Comparison of ENCODE assay signal across 11 cellular contexts in genomic region chr16:73052441-73053030, GRCh38. TPM values are rescaled to one million over a fixed set of nuclear protein-coding genes. Genes with fewer than 3 reads are reported as not detected.
DNase-seq lines count a peak whose midpoint lies in the region; ATAC-seq, FAIRE-seq and TF ChIP-seq lines count a peak whose summit lies in the region.
"Had no signal": no experiment of that assay in that cellular context is flagged by ENCODE, and none has a peak within 500 bp of the region (broad histone marks: within the 10 kb centered on the region; RNA-seq: fewer than 3 reads in every experiment).

No MANE protein-coding gene starts in this region.

- H3K27ac ChIP-seq in IMR-90 (ENCODE audit: insufficient read depth, low read length) (peak overlapping the region; percentile 94), HepG2 (ENCODE audit: extremely low read length, insufficient read depth, low read length) (peak overlapping the region; percentile 82), stomach (peak overlapping the region; percentile 7 to 98 (median 93)), testis (no peak overlapping the region)
- H3K27ac ChIP-seq in effector memory CD4-positive, alpha-beta T cell (ENCODE audit: insufficient read depth, low read length, poor library complexity, severe bottlenecking), result no peak overlapping the region

- peak overlapping the region; percentile 82 for H2AK9ac ChIP-seq in IMR-90 (replicated peaks; ENCODE audit: low read depth, low read length, poor library complexity)

- H3K36me3 ChIP-seq in IMR-90 (ENCODE audit: control insufficient read depth, insufficient read depth, low read length) (no peaks in the 10 kb centered on the region), HepG2 (replicated peaks in 1 of 2; ENCODE audit: control insufficient read depth in 1 of 2, insufficient read depth in 2 of 2, low read length in 2 of 2) (no peaks in the 10 kb centered on the region), stomach (no peaks in the 10 kb centered on the region), testis (ENCODE audit: low read depth, missing control alignments) (no peaks in the 10 kb centered on the region)
- no peaks in the 10 kb centered on the region for H3K36me3 ChIP-seq in effector memory CD4-positive, alpha-beta T cell (ENCODE audit: control insufficient read depth, insufficient read depth, low read length)

- peak overlapping the region; percentile 93 for H3K4me2 ChIP-seq in IMR-90 (ENCODE audit: low read depth, low read length)
- H3K4me2 ChIP-seq in HepG2 (ENCODE audit: low read depth, low read length), result no peak overlapping the region

- no peak for TF ChIP-seq RAD21 in IMR-90 (IDR thresholded peaks at IDR 0.05; ENCODE audit: low read length)
- no peak for TF ChIP-seq RAD21 in HepG2 (CRISPR knock-in tag; IDR thresholded peaks at IDR 0.05)

- POLR2A ChIA-PET in IMR-90 (lab: Charles Lee; ENCODE audit: unreplicated experiment), result interaction anchor here (0.7 kb wide), 1 partner anchor 180 kb away, joined by 4 read pairs; no protein-coding TSS in a partner anchor
- POLR2A ChIA-PET in HepG2 (lab: Yijun Ruan, JAX), result interaction anchor here (1.1 to 1.6 kb wide), 3 partner anchors 9 to 15 kb away, joined by 3 read pairs; no protein-coding TSS in a partner anchor

- H3K18ac ChIP-seq in IMR-90 (ENCODE audit: low read depth, low read length), result peak overlapping the region; percentile 97

- WGBS in IMR-90 (ENCODE audit: extremely low coverage in 2 of 2, insufficient read length in 1 of 2), 2 experiments, result 7% methylated on average over 3 of the region's 13 CpGs; no CpG with 5 or more reads in 1 of the 2 experiments
- WGBS in HepG2 (ENCODE audit: low lambda C conversion rate), result 77% methylated on average over 13 of the region's 13 CpGs
- WGBS in stomach, 5 donors, result 72 to 88% (median 85%) methylated on average over 13 of the region's 13 CpGs
- WGBS in testis, 2 donors, result 87 to 88% methylated on average over 13 of the region's 13 CpGs

- no peak for FAIRE-seq in HepG2 (lab: Jason Lieb, UNC)

- TF ChIP-seq EP300 in HepG2 (IDR thresholded peaks at IDR 0.05; ENCODE audit: low read depth in 2 of 2, low read length in 2 of 2) (no peak), HepG2 (CRISPR knock-in tag; IDR thresholded peaks at IDR 0.05; ENCODE audit: borderline replicate concordance) (no peak), stomach (IDR thresholded peaks at IDR 0.05) (no peak)

- in situ Hi-C loops in IMR-90 (cut with MboI; ENCODE audit: low sequenced_read_pairs) (loop anchor here (10.0 to 25.0 kb wide), 2 partner anchors 208 to 1235 kb away; partner anchors contain the start of gene PSMD7), HepG2 (cut with HindIII; ENCODE audit: extremely low pct_ligation_motif_present, low pct_unique_long_range_greater_than_20kb) (no loop called here)

- H3K4ac ChIP-seq in IMR-90 (ENCODE audit: low read depth, low read length), result peak overlapping the region; percentile 98

- H3K4me3 ChIP-seq in IMR-90 (ENCODE audit: insufficient read depth, low read depth, low read length), result no peak overlapping the region
- H3K4me3 ChIP-seq in WI38 (ENCODE audit: low read depth, low read length), result peak overlapping the region; percentile 42
- H3K4me3 ChIP-seq in HepG2 (replicated peaks in 1 of 3; ENCODE audit: insufficient read depth in 1 of 3, low read depth in 2 of 3, low read length in 3 of 3), result no peak overlapping the region
- no peak overlapping the region for H3K4me3 ChIP-seq in stomach
- no peak overlapping the region for H3K4me3 ChIP-seq in effector memory CD4-positive, alpha-beta T cell (ENCODE audit: insufficient read depth, low read depth, low read length, poor library complexity, severe bottlenecking)
- H3K4me3 ChIP-seq in testis, result no peak overlapping the region
- H3K4me3 ChIP-seq: lung had no signal

- peak overlapping the region; percentile 70 for H3K56ac ChIP-seq in IMR-90 (ENCODE audit: extremely low read depth, insufficient read depth, low read length)

- H4K91ac ChIP-seq in IMR-90 (ENCODE audit: insufficient read depth, low read depth, low read length), result peak overlapping the region; percentile 99

- peaks cover 24 to 67% of the 10 kb centered on the region in 2 experiments; a peak in 3 of 4 replicates for H3K79me1 ChIP-seq in IMR-90 (ENCODE audit: low read depth in 1 of 2, low read length in 2 of 2)

- H2BK15ac ChIP-seq in IMR-90 (ENCODE audit: low read depth, low read length), result peak overlapping the region; percentile 96; the same call in 2 of the 3 replicates

- H3K9me1 ChIP-seq in IMR-90 (ENCODE audit: insufficient read depth, low read length), result 0 out of 2 replicates have a peak, but pooled peaks cover 3% of the 10 kb centered on the region

- H4K5ac ChIP-seq in IMR-90 (ENCODE audit: low read depth, low read length), result peak overlapping the region; percentile 99

- H3K27me3 ChIP-seq in IMR-90 (ENCODE audit: control insufficient read depth, insufficient read depth, low read length) (no peaks in the 10 kb centered on the region), HepG2 (ENCODE audit: control insufficient read depth in 1 of 2, insufficient read depth in 2 of 2, low read length in 2 of 2) (no peaks in the 10 kb centered on the region; a peak in 2 of 5 replicates), stomach (peaks cover 0 to 14% (median 0%) of the 10 kb centered on the region in 3 donors), testis (no peaks in the 10 kb centered on the region)
- H3K27me3 ChIP-seq in effector memory CD4-positive, alpha-beta T cell (replicated peaks; ENCODE audit: control insufficient read depth, insufficient read depth, low read length, poor library complexity, severe bottlenecking), result peaks cover 9% of the 10 kb centered on the region

- peak overlapping the region; percentile 60 to 98 for H4K8ac ChIP-seq in IMR-90 (ENCODE audit: low read depth in 2 of 2, low read length in 2 of 2)

- BruUV-seq in IMR-90 (replicated peaks; lab: Mats Ljungman, UMichigan) (no TSS peak), HepG2 (replicated peaks; lab: Mats Ljungman, UMichigan) (no TSS peak)

- TF ChIP-seq CTCF in IMR-90 (conservative IDR thresholded peaks at IDR 0.05; ENCODE audit: low read depth, low read length) (no peak), WI38 (IDR thresholded peaks at IDR 0.05; ENCODE audit: low read depth, low read length) (no peak), HepG2 (CRISPR knock-in tag; IDR thresholded peaks at IDR 0.05) (no peak), stomach (IDR thresholded peaks at IDR 0.05) (no peak), testis (IDR thresholded peaks at IDR 0.05) (no peak)

- H3K14ac ChIP-seq in IMR-90 (replicated peaks; ENCODE audit: low read depth, low read length), result peak overlapping the region; percentile 95

- H3K79me2 ChIP-seq in HepG2 (ENCODE audit: insufficient read depth, low read length), result peaks cover 93% of the 10 kb centered on the region

- peak overlapping the region; percentile 99 for H2BK5ac ChIP-seq in IMR-90 (ENCODE audit: low read depth, low read length, poor library complexity, severe bottlenecking)

- peak overlapping the region; percentile 98 for H2BK120ac ChIP-seq in IMR-90 (ENCODE audit: low read depth, low read length)

- peaks cover 41% of the 10 kb centered on the region for H3K4me1 ChIP-seq in IMR-90 (ENCODE audit: control insufficient read depth, insufficient read depth, low read length)
- H3K4me1 ChIP-seq in HepG2 (ENCODE audit: insufficient read depth, low read length), result peaks cover 70% of the 10 kb centered on the region
- H3K4me1 ChIP-seq in stomach, result peaks cover 41 to 91% (median 67%) of the 10 kb centered on the region in 4 donors
- no peaks in the 10 kb centered on the region for H3K4me1 ChIP-seq in effector memory CD4-positive, alpha-beta T cell (ENCODE audit: control insufficient read depth, insufficient read depth, low read length, poor library complexity, severe bottlenecking)
- H3K4me1 ChIP-seq in testis, result peaks cover 13% of the 10 kb centered on the region

- CTCF ChIA-PET in IMR-90 (lab: Yijun Ruan, JAX) (no interaction called here), HepG2 (lab: Yijun Ruan, JAX; ENCODE audit: low intra/inter-chr PET ratio, low total read pairs) (no interaction called here)

- ATAC-seq in IMR-90 (ENCODE audit: low read depth), result no peak
- ATAC-seq in HepG2, result no peak

- H4K20me1 ChIP-seq in IMR-90 (ENCODE audit: insufficient read depth, low read length) (no peaks in the 10 kb centered on the region), HepG2 (ENCODE audit: insufficient read depth, low read length) (no peaks in the 10 kb centered on the region)

- peak overlapping the region; percentile 71 for H2BK20ac ChIP-seq in IMR-90 (ENCODE audit: low read depth, low read length)

- DNase-seq in IMR-90 (no peak), HepG2 (ENCODE audit: low spot score) (no peak), stomach (no peak), testis (no peak)
- no peak for DNase-seq in activated CD4-positive, CD25-positive, alpha-beta regulatory T cell (lab: John Stamatoyannopoulos, UW)
- no peak for DNase-seq in effector memory CD4-positive, alpha-beta T cell
- DNase-seq in stimulated activated CD4-positive, alpha-beta T cell treated with anti-CD3 and anti-CD28 coated beads, Interleukin-12 subunit alpha, Interleukin-12 subunit beta, amount 100 ng/mL, for 4 hours, result no peak
- DNase-seq: activated CD4-positive, alpha-beta T cell treated with anti-CD3 and anti-CD28 coated beads for 1 hour; Caco-2 had no signal

- H2AK5ac ChIP-seq in IMR-90 (ENCODE audit: low read depth, low read length), result peak overlapping the region; percentile 85

- H3K9ac ChIP-seq in IMR-90 (ENCODE audit: low read depth, low read length), result peak overlapping the region; percentile 85
- peak overlapping the region; percentile 50; the same call in 1 of the 2 replicates for H3K9ac ChIP-seq in HepG2 (ENCODE audit: insufficient read depth, low read depth, low read length)

- peak overlapping the region; percentile 100 for H3K23ac ChIP-seq in IMR-90 (ENCODE audit: low read depth, low read length)

- dilution Hi-C loops in IMR-90 (cut with HindIII; ENCODE audit: low sequenced_read_pairs, unreplicated experiment), result no loop called here

- TF ChIP-seq POLR2A in IMR-90 (IDR thresholded peaks at IDR 0.05; ENCODE audit: low read depth, low read length) (no peak), HepG2 (IDR thresholded peaks at IDR 0.05; ENCODE audit: insufficient read depth in 1 of 2, low read depth in 2 of 2, low read length in 2 of 2) (no peak), stomach (IDR thresholded peaks at IDR 0.05) (no peak), testis (IDR thresholded peaks at IDR 0.05) (no peak)

- H3K9me3 ChIP-seq in IMR-90 (ENCODE audit: control insufficient read depth, insufficient read depth, low read length) (no peaks in the 10 kb centered on the region), HepG2 (ENCODE audit: low read length) (no peaks in the 10 kb centered on the region), stomach (no peaks in the 10 kb centered on the region), testis (no peaks in the 10 kb centered on the region)
- H3K9me3 ChIP-seq in effector memory CD4-positive, alpha-beta T cell (ENCODE audit: control insufficient read depth, low read length), result no peaks in the 10 kb centered on the region
- H3K9me3 ChIP-seq: Caco-2 had no signal

- H2AFZ ChIP-seq in IMR-90 (replicated peaks; ENCODE audit: low read length, poor library complexity) (peak overlapping the region; percentile 72), HepG2 (ENCODE audit: low read length) (no peak overlapping the region)

- intact Hi-C loops in IMR-90 (cut with micrococcal nuclease), result loop anchor here (5.0 to 10.0 kb wide), 6 partner anchors 362 to 928 kb away; no protein-coding TSS in a partner anchor
- intact Hi-C loops in HepG2 (cut with micrococcal nuclease; ENCODE audit: unreplicated experiment), result no loop called here
- intact Hi-C loops in stomach (cut with DNase I; ENCODE audit: low total_unique reads), result no loop called here
- intact Hi-C loops in testis (cut with DNase I; ENCODE audit: low total_unique reads), result no loop called here

RNA-seq across cellular contexts. Expression of gene ZFHX3, which starts 4.6 kb away (rescaled TPM):
- total RNA-seq in IMR-90 (2012; rRNA removed) (1.4 and 2.2 TPM in 2 replicates), HepG2 (2016; rRNA removed; fragmentation: Illumina TruSeq; extraction: Trizol) (6.0 and 12.3 TPM in 2 replicates), stomach (10 to 100 TPM; 11.7 to 27.5 (median 13.6) TPM), testis (10 to 100 TPM; 15.7 to 19.9 TPM)
- polyA plus RNA-seq in IMR-90 (2012; rRNA removed) (1.7 and 2.0 TPM in 2 replicates), HepG2 (2011; rRNA removed) (5.0 and 5.3 TPM in 2 replicates), stomach (1 to 10 TPM; 1.1 to 2.1 (median 1.5) TPM), testis (ENCODE audit: insufficient read depth, low read depth, low replicate concordance) (3.3 TPM)
- 0.78 and 1.1 TPM in 2 replicates for polyA plus RNA-seq in IMR-90 (2012; cell fraction: cytosol; rRNA removed)
- polyA plus RNA-seq in IMR-90 (2012; cell fraction: nucleus; rRNA removed; ENCODE audit: low replicate concordance), result 1.9 and 2.8 TPM in 2 replicates
- 1.8 and 1.9 TPM in 2 replicates for total RNA-seq in HepG2 (2016; cell fraction: cytosol; rRNA removed; fragmentation: Illumina TruSeq; extraction: Trizol; ENCODE audit: low read depth)
- 5.6 and 10.6 TPM in 2 replicates for total RNA-seq in HepG2 (2016; cell fraction: insoluble cytoplasmic fraction; rRNA removed; fragmentation: Illumina TruSeq; extraction: Trizol)
- 5.0 and 5.6 TPM in 2 replicates for total RNA-seq in HepG2 (2016; cell fraction: membrane; rRNA removed; fragmentation: Illumina TruSeq; extraction: Trizol)
- 15.3 and 19.7 TPM in 2 replicates for total RNA-seq in HepG2 (2016; cell fraction: nucleus; rRNA removed; fragmentation: Illumina TruSeq; extraction: Trizol)
- polyA plus RNA-seq in HepG2 (2011; cell fraction: cytosol; rRNA removed), result 3.5 and 4.2 TPM in 2 replicates
- 10.2 and 11.2 TPM in 2 replicates for polyA plus RNA-seq in HepG2 (2011; cell fraction: nucleus; rRNA removed)
- polyA plus RNA-seq in HepG2 (2012), result 12.6 and 14.4 TPM in 2 replicates
- 0.31 and 0.36 TPM in 2 replicates for polyA plus RNA-seq in HepG2 (2016; cell fraction: cytosol; fragmentation: Illumina TruSeq; extraction: Trizol; ENCODE audit: low read depth)
- polyA plus RNA-seq in HepG2 (2016; cell fraction: insoluble cytoplasmic fraction; fragmentation: Illumina TruSeq; extraction: Trizol; ENCODE audit: low read depth), result 8.6 and 11.4 TPM in 2 replicates
- 1.0 and 1.4 TPM in 2 replicates for polyA plus RNA-seq in HepG2 (2016; cell fraction: membrane; fragmentation: Illumina TruSeq; extraction: Trizol; ENCODE audit: low read depth)
- polyA plus RNA-seq in HepG2 (2016; cell fraction: nucleus; fragmentation: Illumina TruSeq; extraction: Trizol; ENCODE audit: insufficient read depth, low read depth), result 16.2 and 17.6 TPM in 2 replicates
- 12.7 and 18.2 TPM in 2 replicates for polyA minus RNA-seq in HepG2 (2011; rRNA and poly(A)+ RNA removed; ENCODE audit: low replicate concordance)
- polyA minus RNA-seq in HepG2 (2011; cell fraction: cytosol; rRNA and poly(A)+ RNA removed), result 16.9 and 20.7 TPM in 2 replicates
- 23.9 and 27.2 TPM in 2 replicates for polyA minus RNA-seq in HepG2 (2011; cell fraction: nucleus; rRNA and poly(A)+ RNA removed)

Comparison
In these comparisons a context has a peak if more than half of its experiments do, and no peak if none do; other contexts are left out.
1. H3K27ac ChIP-seq: peak in IMR-90 (single experiment), HepG2 (single experiment) and stomach (5 of 5); none in effector memory CD4-positive, alpha-beta T cell (single experiment) and testis (0 of 2).